ENCODE assay signal across 1 cellular context in the genomic region with DNA sequence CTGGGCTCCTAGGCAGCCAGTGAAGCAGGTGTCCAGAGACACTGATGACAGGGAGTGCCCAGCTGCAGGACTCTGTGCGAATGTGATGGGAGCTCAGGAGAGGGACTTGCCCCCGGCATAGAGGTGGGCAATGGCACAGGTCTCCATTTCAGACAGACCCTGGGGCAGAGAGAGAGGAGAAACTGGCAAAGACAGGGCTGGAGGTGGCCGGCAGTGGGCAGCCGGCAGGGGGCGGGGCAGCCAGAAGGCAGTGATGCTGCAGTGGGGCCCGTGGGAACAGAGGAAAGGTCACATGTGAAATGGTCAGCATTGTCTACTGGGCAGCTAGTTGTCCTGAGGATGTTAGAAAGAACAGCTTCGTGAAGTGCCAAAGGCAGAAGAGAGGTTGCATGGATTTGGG.
TF ChIP-seq lines count a peak whose summit lies in the region.

No MANE protein-coding gene starts in this region.

TF ChIP-seq in GM23338, 12 proteins besides CTCF, POLR2A, EP300 and RAD21 (continued from another document):
- TF ChIP-seq, protein P1, sequence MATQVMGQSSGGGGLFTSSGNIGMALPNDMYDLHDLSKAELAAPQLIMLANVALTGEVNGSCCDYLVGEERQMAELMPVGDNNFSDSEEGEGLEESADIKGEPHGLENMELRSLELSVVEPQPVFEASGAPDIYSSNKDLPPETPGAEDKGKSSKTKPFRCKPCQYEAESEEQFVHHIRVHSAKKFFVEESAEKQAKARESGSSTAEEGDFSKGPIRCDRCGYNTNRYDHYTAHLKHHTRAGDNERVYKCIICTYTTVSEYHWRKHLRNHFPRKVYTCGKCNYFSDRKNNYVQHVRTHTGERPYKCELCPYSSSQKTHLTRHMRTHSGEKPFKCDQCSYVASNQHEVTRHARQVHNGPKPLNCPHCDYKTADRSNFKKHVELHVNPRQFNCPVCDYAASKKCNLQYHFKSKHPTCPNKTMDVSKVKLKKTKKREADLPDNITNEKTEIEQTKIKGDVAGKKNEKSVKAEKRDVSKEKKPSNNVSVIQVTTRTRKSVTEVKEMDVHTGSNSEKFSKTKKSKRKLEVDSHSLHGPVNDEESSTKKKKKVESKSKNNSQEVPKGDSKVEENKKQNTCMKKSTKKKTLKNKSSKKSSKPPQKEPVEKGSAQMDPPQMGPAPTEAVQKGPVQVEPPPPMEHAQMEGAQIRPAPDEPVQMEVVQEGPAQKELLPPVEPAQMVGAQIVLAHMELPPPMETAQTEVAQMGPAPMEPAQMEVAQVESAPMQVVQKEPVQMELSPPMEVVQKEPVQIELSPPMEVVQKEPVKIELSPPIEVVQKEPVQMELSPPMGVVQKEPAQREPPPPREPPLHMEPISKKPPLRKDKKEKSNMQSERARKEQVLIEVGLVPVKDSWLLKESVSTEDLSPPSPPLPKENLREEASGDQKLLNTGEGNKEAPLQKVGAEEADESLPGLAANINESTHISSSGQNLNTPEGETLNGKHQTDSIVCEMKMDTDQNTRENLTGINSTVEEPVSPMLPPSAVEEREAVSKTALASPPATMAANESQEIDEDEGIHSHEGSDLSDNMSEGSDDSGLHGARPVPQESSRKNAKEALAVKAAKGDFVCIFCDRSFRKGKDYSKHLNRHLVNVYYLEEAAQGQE (IDR thresholded peaks at IDR 0.05; ENCODE audit: unreplicated experiment) = no peak
- TF ChIP-seq STAT1 (IDR thresholded peaks at IDR 0.05; ENCODE audit: unreplicated experiment) = no peak
- TF ChIP-seq EZH2 (IDR thresholded peaks at IDR 0.05; ENCODE audit: low read depth, unreplicated experiment) = no peak
- TF ChIP-seq, protein P2, sequence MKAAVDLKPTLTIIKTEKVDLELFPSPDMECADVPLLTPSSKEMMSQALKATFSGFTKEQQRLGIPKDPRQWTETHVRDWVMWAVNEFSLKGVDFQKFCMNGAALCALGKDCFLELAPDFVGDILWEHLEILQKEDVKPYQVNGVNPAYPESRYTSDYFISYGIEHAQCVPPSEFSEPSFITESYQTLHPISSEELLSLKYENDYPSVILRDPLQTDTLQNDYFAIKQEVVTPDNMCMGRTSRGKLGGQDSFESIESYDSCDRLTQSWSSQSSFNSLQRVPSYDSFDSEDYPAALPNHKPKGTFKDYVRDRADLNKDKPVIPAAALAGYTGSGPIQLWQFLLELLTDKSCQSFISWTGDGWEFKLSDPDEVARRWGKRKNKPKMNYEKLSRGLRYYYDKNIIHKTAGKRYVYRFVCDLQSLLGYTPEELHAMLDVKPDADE (IDR thresholded peaks at IDR 0.05) = no peak
- TF ChIP-seq EZH2phosphoT487 (IDR thresholded peaks at IDR 0.05; ENCODE audit: unreplicated experiment) = no peak
TF ChIP-seq in GM23338: peak in this region for 0.
